10 cellular contexts compared by ENCODE assay signal in the genomic region with DNA sequence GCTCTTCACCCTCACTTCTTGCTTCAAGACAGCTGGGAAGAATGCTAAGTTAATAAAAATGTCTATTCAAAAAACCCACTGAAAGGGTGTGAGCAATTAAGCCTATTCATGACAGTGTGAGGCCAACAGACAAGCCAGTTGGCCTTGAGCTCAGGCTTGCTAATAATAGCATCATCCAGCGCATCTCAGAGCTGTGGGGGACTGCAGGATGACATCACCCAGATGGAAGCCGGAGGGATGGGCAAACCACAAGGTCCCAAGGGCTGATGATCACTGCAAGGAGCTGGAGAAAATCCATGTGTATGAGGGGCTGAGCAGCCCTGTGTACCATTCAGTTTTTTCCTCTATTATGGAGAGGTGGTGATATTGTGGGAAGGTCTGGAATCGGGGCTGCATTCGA.
A peak's percentile ranks its signal among the peaks of the same experiment; 100 is the strongest.
DNase-seq lines count a peak whose midpoint lies in the region; ATAC-seq and TF ChIP-seq lines count a peak whose summit lies in the region.
"Had no signal": no experiment of that assay in that cellular context is flagged by ENCODE, and none has a peak within 500 bp of the region (broad histone marks: within the 10 kb centered on the region; RNA-seq: fewer than 3 reads in every experiment).

No MANE protein-coding gene starts in this region.

- peak; percentile 77 for ATAC-seq in left lung
- ATAC-seq in activated T-cell treated with anti-CD3 and anti-CD28 coated beads, Interleukin-2, amount 50 U/mL, for 72 hours (replicated peaks in 1 of 2), result no peak

- no peaks in the 10 kb centered on the region for H3K36me3 ChIP-seq in ACC112 (ENCODE audit: insufficient read depth, low read length)
- H3K36me3 ChIP-seq in left lung, result no peaks in the 10 kb centered on the region
- H3K36me3 ChIP-seq in stomach, result no peaks in the 10 kb centered on the region
- H3K36me3 ChIP-seq: esophagus squamous epithelium had no signal

- H3K27ac ChIP-seq in ACC112 (ENCODE audit: low read depth, low read length), result peak overlapping the region; percentile 44
- H3K27ac ChIP-seq in left lung, result no peak overlapping the region
- H3K27ac ChIP-seq in stomach, result no peak overlapping the region
- H3K27ac ChIP-seq: esophagus squamous epithelium had no signal

- WGBS in stomach, 5 donors, result 51 to 80% (median 72%) methylated on average over 4 of the region's 4 CpGs

- TF ChIP-seq CTCF in choroid plexus epithelial cell (conservative IDR thresholded peaks at IDR 0.05; ENCODE audit: low read depth, low read length), result no peak
- no peak for TF ChIP-seq CTCF in left lung (IDR thresholded peaks at IDR 0.05)
- no peak for TF ChIP-seq CTCF in stomach (IDR thresholded peaks at IDR 0.05)

- H3K4me3 Mint-ChIP-seq in activated T-cell treated with anti-CD3 and anti-CD28 coated beads, Interleukin-2, amount 50 U/mL, for 72 hours, result no peak overlapping the region
- H3K4me3 Mint-ChIP-seq: CD4-positive, CD25-positive, alpha-beta regulatory T cell had no signal

- no peaks in the 10 kb centered on the region for H3K27me3 ChIP-seq in ACC112 (ENCODE audit: insufficient read depth, low read length)
- no peaks in the 10 kb centered on the region for H3K27me3 ChIP-seq in left lung
- no peaks in the 10 kb centered on the region for H3K27me3 ChIP-seq in stomach
- H3K27me3 ChIP-seq: esophagus squamous epithelium had no signal

- intact Hi-C loops in left lung (cut with DNase I) (no loop called here), stomach (cut with DNase I; ENCODE audit: low total_unique reads) (no loop called here)

- TF ChIP-seq EP300 in stomach (IDR thresholded peaks at IDR 0.05), result no peak

- no peak for TF ChIP-seq POLR2A in stomach (IDR thresholded peaks at IDR 0.05)

- no peaks in the 10 kb centered on the region for H3K4me1 Mint-ChIP-seq in activated T-cell treated with anti-CD3 and anti-CD28 coated beads, Interleukin-2, amount 50 U/mL, for 72 hours (ENCODE audit: low read depth)
- H3K4me1 Mint-ChIP-seq: CD4-positive, CD25-positive, alpha-beta regulatory T cell had no signal

- no peaks in the 10 kb centered on the region for H3K27me3 Mint-ChIP-seq in activated T-cell treated with anti-CD3 and anti-CD28 coated beads, Interleukin-2, amount 50 U/mL, for 72 hours (ENCODE audit: low read depth)
- H3K27me3 Mint-ChIP-seq: CD4-positive, CD25-positive, alpha-beta regulatory T cell had no signal

- H3K4me1 ChIP-seq in ACC112 (ENCODE audit: control insufficient read depth, insufficient read depth, low read length, unreplicated experiment), result peaks cover 18% of the 10 kb centered on the region
- no peaks in the 10 kb centered on the region for H3K4me1 ChIP-seq in left lung
- no peaks in the 10 kb centered on the region for H3K4me1 ChIP-seq in stomach
- H3K4me1 ChIP-seq: esophagus squamous epithelium had no signal

- H3K9me3 Mint-ChIP-seq in activated T-cell treated with anti-CD3 and anti-CD28 coated beads, Interleukin-2, amount 50 U/mL, for 72 hours, result peaks cover 7 to 10% of the 10 kb centered on the region in 2 donors

- no peak overlapping the region for H2AFZ ChIP-seq in ACC112 (ENCODE audit: low read length, unreplicated experiment)

- DNase-seq in LoVo (ENCODE audit: low spot score) (peak; percentile 34), choroid plexus epithelial cell (ENCODE audit: low read depth) (peak; percentile 90), left lung (peak in 1 of 2 donors; percentile 40), stomach (no peak), hippocampal formation (lab: John Stamatoyannopoulos, UW) (no peak)
- DNase-seq in activated T-cell treated with anti-CD3 and anti-CD28 coated beads, Interleukin-2, amount 50 U/mL, for 72 hours, result no peak
- no peak for DNase-seq in stimulated activated CD4-positive, alpha-beta T cell treated with anti-CD3 and anti-CD28 coated beads, Interleukin-4, amount 100 ng/mL, for 1 hour
- DNase-seq: CD4-positive, CD25-positive, alpha-beta regulatory T cell; esophagus squamous epithelium had no signal

- H3K27ac Mint-ChIP-seq in activated T-cell treated with anti-CD3 and anti-CD28 coated beads, Interleukin-2, amount 50 U/mL, for 72 hours, result no peak overlapping the region
- H3K27ac Mint-ChIP-seq: CD4-positive, CD25-positive, alpha-beta regulatory T cell had no signal

- peak overlapping the region; percentile 27; the same call in 1 of the 2 replicates for H3K4me3 ChIP-seq in ACC112 (ENCODE audit: low read depth, low read length)
- no peak overlapping the region for H3K4me3 ChIP-seq in choroid plexus epithelial cell (ENCODE audit: low read depth, low read length)
- H3K4me3 ChIP-seq in left lung, result no peak overlapping the region
- H3K4me3 ChIP-seq in stomach, result no peak overlapping the region
- H3K4me3 ChIP-seq: esophagus squamous epithelium had no signal

- H3K36me3 Mint-ChIP-seq in activated T-cell treated with anti-CD3 and anti-CD28 coated beads, Interleukin-2, amount 50 U/mL, for 72 hours (ENCODE audit: insufficient read depth in 2 of 2), result peaks cover 0 to 2% of the 10 kb centered on the region in 2 donors
- H3K36me3 Mint-ChIP-seq: CD4-positive, CD25-positive, alpha-beta regulatory T cell had no signal

- no peaks in the 10 kb centered on the region for H3K79me2 ChIP-seq in ACC112 (ENCODE audit: control insufficient read depth, insufficient read depth, low read length, unreplicated experiment)

- peaks cover 0 to 13% of the 10 kb centered on the region in 2 donors for H3K9me3 ChIP-seq in left lung
- H3K9me3 ChIP-seq in stomach, result peaks cover 0 to 4% (median 0%) of the 10 kb centered on the region in 4 donors
- H3K9me3 ChIP-seq: esophagus squamous epithelium had no signal

Comparison
In these comparisons a context has a peak if more than half of its experiments do, and no peak if none do; other contexts are left out.
1. DNase-seq: peak in LoVo (single experiment) and choroid plexus epithelial cell (single experiment); none in stomach (single experiment), hippocampal formation (0 of 2), activated T-cell treated with anti-CD3 and anti-CD28 coated beads, Interleukin-2, amount 50 U/mL, for 72 hours (0 of 2) and stimulated activated CD4-positive, alpha-beta T cell treated with anti-CD3 and anti-CD28 coated beads, Interleukin-4, amount 100 ng/mL, for 1 hour (single experiment).